Comparison of ENCODE assay signal across 24 cellular contexts in the genomic region with DNA sequence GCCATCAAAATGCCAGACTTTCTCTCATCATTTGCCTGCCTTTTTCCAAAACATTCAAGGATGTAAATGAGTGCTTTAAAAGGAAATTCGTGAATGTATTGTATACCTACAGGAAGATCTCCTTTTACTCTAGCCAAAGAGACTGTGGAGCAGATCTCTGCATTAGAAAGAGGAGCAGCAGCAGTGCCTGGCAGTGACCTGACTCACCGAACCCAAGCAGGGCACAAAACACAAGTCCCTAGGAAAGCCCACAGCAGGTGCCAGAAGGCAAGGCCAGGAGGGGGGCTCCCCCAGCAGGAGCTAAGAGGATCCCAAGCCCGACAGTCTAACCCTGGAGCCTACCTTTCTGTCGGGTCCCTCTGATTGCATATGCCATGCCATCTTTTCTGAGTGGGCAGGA. TPM values are rescaled to one million over a fixed set of nuclear protein-coding genes. Genes with fewer than 3 reads are reported as not detected.
A peak's percentile ranks its signal among the peaks of the same experiment; 100 is the strongest.
DNase-seq lines count a peak whose midpoint lies in the region; ATAC-seq and TF ChIP-seq lines count a peak whose summit lies in the region.
"Had no signal": no experiment of that assay in that cellular context is flagged by ENCODE, and none has a peak within 500 bp of the region (broad histone marks: within the 10 kb centered on the region; RNA-seq: fewer than 3 reads in every experiment).

No MANE protein-coding gene starts in this region.

- DNase-seq in GM23338 (ENCODE audit: low spot score) = peak; percentile 48
- DNase-seq in NCI-H1436 (lab: John Stamatoyannopoulos, UW) = no peak
- no peak for DNase-seq in NCI-H1930 (lab: John Stamatoyannopoulos, UW)
- no peak for DNase-seq in erythroblast (lab: John Stamatoyannopoulos, UW)
- DNase-seq: CD4-positive, CD25-positive, alpha-beta regulatory T cell; DMS79 treated with DMSO at 0.1 percent for 48 hours; HCEC 1CT; MM.1S; NCI-H1048; NCI-H1417 treated with DMSO at 0.1 percent for 48 hours; NCI-H2029 treated with DMSO at 0.1 percent for 48 hours; NCI-H446 treated with DMSO at 0.1 percent for 48 hours; NCI-H748 treated with DMSO at 0.1 percent for 48 hours; Peyer's patch; T-cell had no signal

- no peaks in the 10 kb centered on the region for H3F3A ChIP-seq in GM23338 (replicated peaks; ENCODE audit: low read depth)
- H3F3A ChIP-seq in OCI-LY1 (ENCODE audit: insufficient read depth, low read length) = no peaks in the 10 kb centered on the region

- H3K27me3 ChIP-seq in GM23338 (ENCODE audit: insufficient read depth) (no peaks in the 10 kb centered on the region), OCI-LY1 (ENCODE audit: insufficient read depth, low read length) (no peaks in the 10 kb centered on the region), iPS-20b (ENCODE audit: insufficient read depth, low read length) (no peaks in the 10 kb centered on the region)
- H3K27me3 ChIP-seq: Peyer's patch had no signal

- H3K9me2 ChIP-seq in GM23338 (ENCODE audit: insufficient read depth) (0 out of 2 replicates have a peak, but pooled peaks cover 3% of the 10 kb centered on the region), OCI-LY1 (ENCODE audit: low read depth, low read length) (no peaks in the 10 kb centered on the region)

- no peak for TF ChIP-seq POLR2A in erythroblast (IDR thresholded peaks at IDR 0.05; ENCODE audit: low read length)

- H3K27me3 Mint-ChIP-seq in GM23338 (ENCODE audit: insufficient read depth, low read depth, poor library complexity) = peaks cover 2% of the 10 kb centered on the region
- H3K27me3 Mint-ChIP-seq: CD4-positive, CD25-positive, alpha-beta regulatory T cell; T-cell had no signal

- H3K27ac Mint-ChIP-seq in GM23338 = no peak overlapping the region
- H3K27ac Mint-ChIP-seq: CD4-positive, CD25-positive, alpha-beta regulatory T cell; T-cell had no signal

- TF ChIP-seq CTCF in GM23338 (conservative IDR thresholded peaks at IDR 0.05; ENCODE audit: low read depth in 2 of 2) (no peak), HEK293 (tag by site-specific recombination; IDR thresholded peaks at IDR 0.05) (no peak), OCI-LY1 (IDR thresholded peaks at IDR 0.05; ENCODE audit: low read length) (no peak)

- no peak overlapping the region for H3K4me3 Mint-ChIP-seq in GM23338
- H3K4me3 Mint-ChIP-seq: CD4-positive, CD25-positive, alpha-beta regulatory T cell; T-cell had no signal

- CTCF ChIA-PET in HEK293 (lab: Yijun Ruan, JAX) = interaction anchor here (0.7 kb wide), 1 partner anchor 57 kb away, joined by 3 read pairs; no protein-coding TSS in a partner anchor

- H3K9me3 Mint-ChIP-seq in GM23338 = no peaks in the 10 kb centered on the region

- peaks cover 33% of the 10 kb centered on the region for H3K4me1 Mint-ChIP-seq in GM23338
- H3K4me1 Mint-ChIP-seq: T-cell had no signal

- H3K36me3 Mint-ChIP-seq in GM23338 (ENCODE audit: low read depth) = no peaks in the 10 kb centered on the region
- H3K36me3 Mint-ChIP-seq: CD4-positive, CD25-positive, alpha-beta regulatory T cell; T-cell had no signal

- H3K4me3 ChIP-seq in GM23338 = no peak overlapping the region
- no peak overlapping the region for H3K4me3 ChIP-seq in HEK293 (ENCODE audit: low read depth, low read length)
- H3K4me3 ChIP-seq in OCI-LY1 (ENCODE audit: low read depth, low read length, poor library complexity, severe bottlenecking) = no peak overlapping the region
- peak overlapping the region; percentile 30; the same call in 1 of the 2 replicates for H3K4me3 ChIP-seq in iPS-20b (ENCODE audit: low read length)
- H3K4me3 ChIP-seq: K562, Peyer's patch had no signal

- ATAC-seq in GM23338 = peak; percentile 97
- ATAC-seq: HepG2, K562, SK-N-SH treated with all-trans-retinoic acid at 6 μM for 48 hours, T-cell had no signal

- H4K20me1 ChIP-seq in GM23338 (replicated peaks; ENCODE audit: insufficient read depth) (no peaks in the 10 kb centered on the region), OCI-LY1 (ENCODE audit: insufficient read depth, low read length) (no peaks in the 10 kb centered on the region)

- H3K4me2 ChIP-seq in GM23338 = peak overlapping the region; percentile 54; the same call in 1 of the 2 replicates
- H3K4me2 ChIP-seq in OCI-LY1 (ENCODE audit: low read length) = no peak overlapping the region

- POLR2A ChIA-PET in HEK293 (lab: Yijun Ruan, JAX) = no interaction called here

- H3K36me3 ChIP-seq in GM23338 (ENCODE audit: insufficient read depth) (no peaks in the 10 kb centered on the region), HEK293 (ENCODE audit: control insufficient read depth in 2 of 2, insufficient read depth in 1 of 2, low read length in 2 of 2) (no peaks in the 10 kb centered on the region), OCI-LY1 (ENCODE audit: insufficient read depth, low read length) (no peaks in the 10 kb centered on the region), iPS-20b (ENCODE audit: insufficient read depth, low read depth, low read length) (no peaks in the 10 kb centered on the region)
- H3K36me3 ChIP-seq: Peyer's patch had no signal

- H3K9me3 ChIP-seq in HEK293 (ENCODE audit: control insufficient read depth, insufficient read depth, low read depth, low read length) (no peaks in the 10 kb centered on the region), OCI-LY1 (ENCODE audit: low read length) (no peaks in the 10 kb centered on the region), iPS-20b (ENCODE audit: insufficient read depth, low read depth, low read length) (no peaks in the 10 kb centered on the region)
- H3K9me3 ChIP-seq: Peyer's patch had no signal

- H3K9ac ChIP-seq in OCI-LY1 (ENCODE audit: low read length) = no peak overlapping the region
- no peak overlapping the region for H3K9ac ChIP-seq in iPS-20b (ENCODE audit: low read depth, low read length)

- H2AFZ ChIP-seq in GM23338 = no peak overlapping the region
- H2AFZ ChIP-seq in OCI-LY1 (ENCODE audit: low read length) = no peak overlapping the region

- H3K27ac ChIP-seq in GM23338 (ENCODE audit: low read depth) = no peak overlapping the region
- H3K27ac ChIP-seq in HEK293 (ENCODE audit: extremely low read depth, low read depth, low read length) = peak overlapping the region; percentile 49; the same call in 1 of the 2 replicates
- peak overlapping the region; percentile 96 for H3K27ac ChIP-seq in OCI-LY1 (ENCODE audit: low read depth, low read length, poor library complexity, severe bottlenecking)
- H3K27ac ChIP-seq in iPS-20b (ENCODE audit: low read length) = no peak overlapping the region
- H3K27ac ChIP-seq: Peyer's patch had no signal

- H3K4me1 ChIP-seq in GM23338 (ENCODE audit: insufficient read depth) (peaks cover 19% of the 10 kb centered on the region), HEK293 (ENCODE audit: control insufficient read depth, insufficient read depth, low read length) (peaks cover 57% of the 10 kb centered on the region), OCI-LY1 (ENCODE audit: insufficient read depth, low read length, severe bottlenecking) (peaks cover 76% of the 10 kb centered on the region), iPS-20b (ENCODE audit: insufficient read depth, low read length) (peaks cover 22% of the 10 kb centered on the region)

- H3K79me2 ChIP-seq in GM23338 (replicated peaks; ENCODE audit: insufficient read depth) (no peaks in the 10 kb centered on the region), OCI-LY1 (ENCODE audit: insufficient read depth, low read length) (no peaks in the 10 kb centered on the region)

TF ChIP-seq in HEK293, 187 proteins besides CTCF, POLR2A, EP300 and RAD21:
- TF ChIP-seq YY1 (tag by site-specific recombination; IDR thresholded peaks at IDR 0.05) (no peak), ZNF335 (tag by site-specific recombination; conservative IDR thresholded peaks at IDR 0.05) (peak; percentile 39; the same call in 1 of the 2 replicates)

RNA-seq across cellular contexts. Expression of a gene that starts 47.9 kb away (rescaled TPM):
- total RNA-seq in GM23338 (2014; rRNA removed; shearing (Covaris generic)) = 0.85 and 2.8 TPM in 2 replicates
- polyA plus RNA-seq in GM23338 (2016; fragmentation: Nextera tagmentation; extraction: Ambion mirVana) = 0.48 and 0.77 TPM in 2 replicates
- total RNA-seq: A673, K562, OCI-LY7 had no signal
- polyA plus RNA-seq: BJ; CD4-positive, CD25-positive, alpha-beta regulatory T cell; K562 had no signal

Comparison
In these comparisons a context has a peak if more than half of its experiments do, and no peak if none do; other contexts are left out.
1. H3K27ac ChIP-seq: peak in HEK293 (single experiment) and OCI-LY1 (single experiment); none in GM23338 (single experiment) and iPS-20b (single experiment).